Comparison of ENCODE assay signal across 27 cellular contexts in the genomic region with DNA sequence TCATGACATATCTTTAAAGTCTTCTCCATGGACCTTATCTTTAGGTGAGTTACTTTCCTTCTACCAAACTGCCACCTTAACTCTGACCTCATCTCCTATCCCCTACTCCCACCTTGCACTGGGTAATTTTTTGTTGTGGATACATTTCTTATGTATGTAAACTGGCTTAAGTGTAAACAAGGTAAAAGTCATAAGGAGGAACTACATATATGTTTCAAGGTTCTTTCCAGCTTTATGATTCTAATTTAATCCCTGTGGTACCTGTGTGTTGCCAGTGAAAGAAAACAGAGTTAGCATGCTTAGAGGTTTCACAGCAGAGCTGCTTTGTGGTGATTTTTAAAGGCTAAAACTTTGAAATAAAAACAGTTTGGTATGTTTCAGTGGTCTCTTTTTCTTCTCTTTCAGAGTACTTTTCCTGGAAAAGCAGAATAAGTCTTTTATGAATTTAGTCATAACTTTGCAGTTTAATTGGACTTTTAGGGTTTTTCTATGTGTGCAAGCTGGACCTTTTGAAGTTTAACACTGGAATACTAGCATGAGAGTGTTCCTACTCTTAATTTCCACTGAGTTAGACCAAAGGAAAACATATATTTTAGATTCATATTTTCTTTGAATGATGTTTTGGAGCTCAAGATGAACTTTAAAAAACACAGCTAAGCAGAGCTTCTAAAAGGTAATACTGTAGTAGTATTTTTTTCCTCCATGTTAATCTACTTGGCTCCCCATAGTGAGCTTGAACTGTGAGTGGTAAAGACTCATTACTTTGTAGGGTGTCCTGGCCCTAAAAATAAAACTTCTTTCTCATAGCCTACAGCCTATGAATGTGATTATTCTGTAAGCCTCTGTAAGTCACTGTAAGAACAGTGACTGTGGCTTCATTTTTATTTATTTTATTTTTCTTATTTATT.
DNase-seq lines count a peak whose midpoint lies in the region; ATAC-seq and TF ChIP-seq lines count a peak whose summit lies in the region.
"Had no signal": no experiment of that assay in that cellular context is flagged by ENCODE, and none has a peak within 500 bp of the region (broad histone marks: within the 10 kb centered on the region; RNA-seq: fewer than 3 reads in every experiment).

No MANE protein-coding gene starts in this region.

- H3K27ac Mint-ChIP-seq in activated T-cell treated with anti-CD3 and anti-CD28 coated beads, Interleukin-2, amount 50 U/mL, for 72 hours, result peak overlapping the region; percentile 14
- H3K27ac Mint-ChIP-seq in activated naive CD8-positive, alpha-beta T cell, result peak overlapping the region; percentile 89
- H3K27ac Mint-ChIP-seq in stimulated activated naive B cell treated with anti-CD40 and anti-IgM and Interleukin-4, amounts not matched to agents 10 μg/mL and 1 μg/mL and 100 μg/mL, for 72 hours, result no peak overlapping the region
- H3K27ac Mint-ChIP-seq: brain, nephron progenitor cell had no signal

- H2AFZ ChIP-seq in OCI-LY7 (ENCODE audit: low read length), result no peak overlapping the region
- H2AFZ ChIP-seq: hepatocyte had no signal

- no TSS peak for BruUV-seq in OCI-LY7 (replicated peaks; lab: Mats Ljungman, UMichigan)

- peaks cover 4 to 14% of the 10 kb centered on the region in 2 donors for H3K36me3 Mint-ChIP-seq in activated T-cell treated with anti-CD3 and anti-CD28 coated beads, Interleukin-2, amount 50 U/mL, for 72 hours (ENCODE audit: insufficient read depth in 2 of 2)
- H3K36me3 Mint-ChIP-seq in activated naive CD8-positive, alpha-beta T cell, result peaks cover 14% of the 10 kb centered on the region
- peaks cover 0 to 3% of the 10 kb centered on the region in 2 donors for H3K36me3 Mint-ChIP-seq in stimulated activated naive B cell treated with anti-CD40 and anti-IgM and Interleukin-4, amounts not matched to agents 10 μg/mL and 1 μg/mL and 100 μg/mL, for 72 hours

- intact Hi-C loops in OCI-LY7 (cut with micrococcal nuclease; ENCODE audit: unreplicated experiment), result no loop called here

- H3K79me2 ChIP-seq in OCI-LY7 (ENCODE audit: insufficient read depth, low read depth, low read length), result peaks cover 100% of the 10 kb centered on the region

- H3K27me3 Mint-ChIP-seq in activated T-cell treated with anti-CD3 and anti-CD28 coated beads, Interleukin-2, amount 50 U/mL, for 72 hours (ENCODE audit: low read depth), result no peaks in the 10 kb centered on the region
- H3K27me3 Mint-ChIP-seq in activated naive CD8-positive, alpha-beta T cell, result no peaks in the 10 kb centered on the region
- no peaks in the 10 kb centered on the region for H3K27me3 Mint-ChIP-seq in stimulated activated naive B cell treated with anti-CD40 and anti-IgM and Interleukin-4, amounts not matched to agents 10 μg/mL and 1 μg/mL and 100 μg/mL, for 72 hours
- H3K27me3 Mint-ChIP-seq: brain had no signal

- no peak for DNase-seq in activated T-cell treated with anti-CD3 and anti-CD28 coated beads, Interleukin-2, amount 50 U/mL, for 72 hours
- DNase-seq in activated T-cell treated with anti-CD3 and anti-CD28 coated beads for 4 hours (no peak), OCI-LY7 (ENCODE audit: low spot score) (no peak)
- no peak for DNase-seq in stimulated activated naive B cell treated with anti-CD40 and anti-IgM and Interleukin-4, amounts not matched to agents 10 μg/mL and 1 μg/mL and 100 μg/mL, for 72 hours
- DNase-seq: ACHN; activated CD4-positive, CD25-positive, alpha-beta regulatory T cell treated with anti-CD3 and anti-CD28 coated beads, Interleukin-2, amount 50 U/mL, for 72 hours; effector CD8-positive, alpha-beta T cell; GDM1; immature natural killer cell; KBM-7; left lung; NCI-H1436 treated with DMSO at 0.1 percent for 48 hours; NCI-H510A treated with DMSO at 0.1 percent for 48 hours; nephron progenitor cell; posterior cingulate gyrus; RPMI8226; T1000 had no signal

- peak overlapping the region; percentile 17 for H3K27ac ChIP-seq in OCI-LY7 (ENCODE audit: low read depth, low read length, poor library complexity, severe bottlenecking)
- H3K27ac ChIP-seq: BLaER1 treated with 17β-estradiol and CSF1 and Interleukin-3, amounts not matched to agents 10 nM and 100 nM; hepatocyte; left lung had no signal

- POLR2A ChIA-PET in OCI-LY7 (lab: Charles Lee), result interaction anchor here (0.6 to 0.9 kb wide), 2 partner anchors 9 to 71 kb away, joined by 3 read pairs; no protein-coding TSS in a partner anchor

- peaks cover 12% of the 10 kb centered on the region; the same call in 1 of the 2 replicates for H3K9me3 ChIP-seq in OCI-LY7 (ENCODE audit: low read length)

- H3K36me3 ChIP-seq in OCI-LY7 (ENCODE audit: insufficient read depth, low read length), result peaks cover 45% of the 10 kb centered on the region
- H3K36me3 ChIP-seq: BLaER1 treated with 17β-estradiol and CSF1 and Interleukin-3, amounts not matched to agents 10 nM and 100 nM; left lung had no signal

- peaks cover 39% of the 10 kb centered on the region for H3K4me1 Mint-ChIP-seq in activated T-cell treated with anti-CD3 and anti-CD28 coated beads, Interleukin-2, amount 50 U/mL, for 72 hours (ENCODE audit: low read depth)
- H3K4me1 Mint-ChIP-seq in activated naive CD8-positive, alpha-beta T cell (ENCODE audit: low read depth), result peaks cover 63% of the 10 kb centered on the region
- H3K4me1 Mint-ChIP-seq in stimulated activated naive B cell treated with anti-CD40 and anti-IgM and Interleukin-4, amounts not matched to agents 10 μg/mL and 1 μg/mL and 100 μg/mL, for 72 hours, result peaks cover 9 to 20% of the 10 kb centered on the region in 2 donors
- H3K4me1 Mint-ChIP-seq: nephron progenitor cell had no signal

- peak; percentile 68 to 74 for ATAC-seq in activated T-cell treated with anti-CD3 and anti-CD28 coated beads, Interleukin-2, amount 50 U/mL, for 72 hours (replicated peaks in 1 of 2)
- peak; percentile 55 to 62 for ATAC-seq in stimulated activated naive B cell treated with anti-CD40 and anti-IgM and Interleukin-4, amounts not matched to agents 10 μg/mL and 1 μg/mL and 100 μg/mL, for 72 hours (replicated peaks)
- ATAC-seq in HG02840 (IDR thresholded peaks at IDR 0.05; ENCODE audit: low FRiP score, unreplicated experiment) (no peak), GM19455 (IDR thresholded peaks at IDR 0.05; ENCODE audit: unreplicated experiment) (no peak), HG03439 (IDR thresholded peaks at IDR 0.05; ENCODE audit: unreplicated experiment) (no peak)
- ATAC-seq: esophagus mucosa, left lung, sciatic nerve, SK-N-SH treated with all-trans-retinoic acid at 6 μM for 48 hours had no signal

- no peaks in the 10 kb centered on the region for H3K4me1 ChIP-seq in OCI-LY7 (ENCODE audit: insufficient read depth, low read length, poor library complexity, severe bottlenecking)
- H3K4me1 ChIP-seq: BLaER1 treated with 17β-estradiol and CSF1 and Interleukin-3, amounts not matched to agents 10 nM and 100 nM; left lung had no signal

- H3K9me2 ChIP-seq in OCI-LY7 (ENCODE audit: insufficient read depth, low read length), result no peaks in the 10 kb centered on the region

- TF ChIP-seq CTCF in OCI-LY7 (conservative IDR thresholded peaks at IDR 0.05; ENCODE audit: low read length), result no peak

- CTCF ChIA-PET in OCI-LY7 (lab: Charles Lee; ENCODE audit: unreplicated experiment), result no interaction called here

- H3K4me3 Mint-ChIP-seq in activated T-cell treated with anti-CD3 and anti-CD28 coated beads, Interleukin-2, amount 50 U/mL, for 72 hours, result peak overlapping the region in 1 of 2 donors; percentile 7
- peak overlapping the region; percentile 33 for H3K4me3 Mint-ChIP-seq in activated naive CD8-positive, alpha-beta T cell
- H3K4me3 Mint-ChIP-seq in stimulated activated naive B cell treated with anti-CD40 and anti-IgM and Interleukin-4, amounts not matched to agents 10 μg/mL and 1 μg/mL and 100 μg/mL, for 72 hours, result no peak overlapping the region
- H3K4me3 Mint-ChIP-seq: brain, immature natural killer cell, nephron progenitor cell had no signal

- peaks cover 12% of the 10 kb centered on the region; the same call in 1 of the 2 replicates for H4K20me1 ChIP-seq in OCI-LY7 (ENCODE audit: insufficient read depth, low read length)

- H3K4me2 ChIP-seq in OCI-LY7 (ENCODE audit: low read length), result no peak overlapping the region
- H3K4me2 ChIP-seq: BLaER1 treated with 17β-estradiol and CSF1 and Interleukin-3, amounts not matched to agents 10 nM and 100 nM; hepatocyte had no signal

- no peak overlapping the region for H3K4me3 ChIP-seq in OCI-LY7 (ENCODE audit: low read depth, low read length, poor library complexity, severe bottlenecking)
- H3K4me3 ChIP-seq: BLaER1 treated with 17β-estradiol and CSF1 and Interleukin-3, amounts not matched to agents 10 nM and 100 nM; hepatocyte; left lung had no signal

- H3K9me3 Mint-ChIP-seq in activated T-cell treated with anti-CD3 and anti-CD28 coated beads, Interleukin-2, amount 50 U/mL, for 72 hours, result peaks cover 0 to 2% of the 10 kb centered on the region in 2 donors
- H3K9me3 Mint-ChIP-seq in activated naive CD8-positive, alpha-beta T cell (ENCODE audit: low read depth), result no peaks in the 10 kb centered on the region
- H3K9me3 Mint-ChIP-seq in stimulated activated naive B cell treated with anti-CD40 and anti-IgM and Interleukin-4, amounts not matched to agents 10 μg/mL and 1 μg/mL and 100 μg/mL, for 72 hours, result no peaks in the 10 kb centered on the region

Comparison
In these comparisons a context has a peak if more than half of its experiments do, and no peak if none do; other contexts are left out.
1. ATAC-seq: peak in activated T-cell treated with anti-CD3 and anti-CD28 coated beads, Interleukin-2, amount 50 U/mL, for 72 hours (2 of 2) and stimulated activated naive B cell treated with anti-CD40 and anti-IgM and Interleukin-4, amounts not matched to agents 10 μg/mL and 1 μg/mL and 100 μg/mL, for 72 hours (2 of 2); none in HG02840 (single experiment), GM19455 (single experiment) and HG03439 (single experiment).